In genomic region chr2:65429799-65430514, GRCh38 we compare ENCODE assay signal across 8 cellular contexts. TPM values are rescaled to one million over a fixed set of nuclear protein-coding genes. Genes with fewer than 3 reads are reported as not detected.
DNase-seq lines count a peak whose midpoint lies in the region; ATAC-seq and TF ChIP-seq lines count a peak whose summit lies in the region.

No MANE protein-coding gene starts in this region.

- H3K27me3 ChIP-seq in ovary, result no peaks in the 10 kb centered on the region

- H3K9me3 Mint-ChIP-seq in endothelial cell (ENCODE audit: unreplicated experiment), result no peaks in the 10 kb centered on the region

- peak overlapping the region; percentile 86 for H3K4me3 Mint-ChIP-seq in endothelial cell (ENCODE audit: unreplicated experiment)

- no peak overlapping the region for H3K27ac Mint-ChIP-seq in endothelial cell (ENCODE audit: unreplicated experiment)

- TF ChIP-seq EP300 in ovary (IDR thresholded peaks at IDR 0.05), result no peak

- ATAC-seq in GM19328 (IDR thresholded peaks at IDR 0.05; ENCODE audit: unreplicated experiment) (no peak), HG02973 (IDR thresholded peaks at IDR 0.05; ENCODE audit: unreplicated experiment) (no peak)

- TF ChIP-seq CTCF in endothelial cell (IDR thresholded peaks at IDR 0.05; ENCODE audit: unreplicated experiment), result no peak
- no peak for TF ChIP-seq CTCF in ovary (IDR thresholded peaks at IDR 0.05)

- H3K4me1 Mint-ChIP-seq in endothelial cell (ENCODE audit: unreplicated experiment), result peaks cover 5% of the 10 kb centered on the region

- H3K36me3 ChIP-seq in ovary, result no peaks in the 10 kb centered on the region

- H3K4me3 ChIP-seq in ovary, result peak overlapping the region; percentile 93

- intact Hi-C loops in ovary (cut with DNase I), result loop anchor here in 3 of 4 donors (10.0 kb wide), 2 partner anchors 125 to 165 kb away; no protein-coding TSS in a partner anchor

- H3K36me3 Mint-ChIP-seq in endothelial cell (ENCODE audit: low read depth, unreplicated experiment), result no peaks in the 10 kb centered on the region

- TF ChIP-seq POLR2A in ovary (IDR thresholded peaks at IDR 0.05), result no peak

- H3K27me3 Mint-ChIP-seq in endothelial cell (ENCODE audit: unreplicated experiment), result peaks cover 22% of the 10 kb centered on the region

- no peak overlapping the region for H3K27ac ChIP-seq in ovary

- H3K4me1 ChIP-seq in ovary (ENCODE audit: insufficient read depth), result peaks cover 4% of the 10 kb centered on the region

- DNase-seq in DMS79 (lab: John Stamatoyannopoulos, UW), result peak; percentile 17
- peak; percentile 14 for DNase-seq in NCI-H524 treated with DMSO at 0.1 percent for 48 hours (lab: John Stamatoyannopoulos, UW)
- peak; percentile 21 for DNase-seq in endothelial cell (ENCODE audit: low spot score)
- DNase-seq in ovary, result peak in 1 of 5 donors; percentile 24
- DNase-seq in NCI-H187 (lab: John Stamatoyannopoulos, UW), result no peak
- DNase-seq in cerebellar nuclear complex (lab: John Stamatoyannopoulos, UW), result no peak

- WGBS in ovary, 3 donors, result 34 to 40% (median 39%) methylated on average over 16 of the region's 16 CpGs

- no peaks in the 10 kb centered on the region for H3K9me3 ChIP-seq in ovary

RNA-seq across cellular contexts. Expression of gene SPRED2, which starts 2.4 kb away (rescaled TPM):
- total RNA-seq in endothelial cell (ENCODE audit: unreplicated experiment) (17.6 TPM), ovary (10 to 100 TPM; 13.1 to 32.9 (median 17.6) TPM)
- polyA plus RNA-seq in ovary, result 10 to 100 TPM; 13.9 to 32.0 TPM

Comparison
In these comparisons a context has a peak if more than half of its experiments do, and no peak if none do; other contexts are left out.
1. DNase-seq: peak in DMS79 (single experiment), NCI-H524 treated with DMSO at 0.1 percent for 48 hours (single experiment) and endothelial cell (single experiment); none in NCI-H187 (0 of 2) and cerebellar nuclear complex (0 of 2).